ENCODE assay signal across 26 cellular contexts in genomic region chr3:154367221-154367620, GRCh38.
"Had no signal": no experiment of that assay in that cellular context is flagged by ENCODE, and none has a peak within 500 bp of the region (broad histone marks: within the 10 kb centered on the region; RNA-seq: fewer than 3 reads in every experiment).

No MANE protein-coding gene starts in this region.

- H3K27me3 ChIP-seq: gastrocnemius medialis, neural progenitor cell, right atrium auricular region, testis, tibial nerve, upper lobe of right lung, uterus had no signal

- H3K9me3 ChIP-seq: gastrocnemius medialis, prostate gland, right atrium auricular region, testis, upper lobe of right lung, uterus had no signal

- H3K4me3 Mint-ChIP-seq: natural killer cell; neural progenitor cell; stimulated activated effector memory CD8-positive, alpha-beta T cell treated with anti-CD3 and anti-CD28 coated beads, Interleukin-12 subunit alpha, Interleukin-12 subunit beta, amount 100 ng/mL, for 72 hours had no signal

- H3K4me1 ChIP-seq: gastrocnemius medialis, left ventricle myocardium inferior, lower lobe of right lung, neural progenitor cell, parathyroid adenoma, prostate gland, right atrium auricular region, testis, tibial nerve, upper lobe of right lung, uterus had no signal

- H3K4me3 ChIP-seq: dorsolateral prefrontal cortex, gastrocnemius medialis, left ventricle myocardium inferior, lower lobe of right lung, neural progenitor cell, prostate gland, right atrium auricular region, testis, tibial nerve, upper lobe of right lung, uterus had no signal

- H3K27ac Mint-ChIP-seq: natural killer cell; neural progenitor cell; stimulated activated effector memory CD8-positive, alpha-beta T cell treated with anti-CD3 and anti-CD28 coated beads, Interleukin-12 subunit alpha, Interleukin-12 subunit beta, amount 100 ng/mL, for 72 hours had no signal

- H3K9me3 Mint-ChIP-seq: natural killer cell; neural progenitor cell; stimulated activated effector memory CD8-positive, alpha-beta T cell treated with anti-CD3 and anti-CD28 coated beads, Interleukin-12 subunit alpha, Interleukin-12 subunit beta, amount 100 ng/mL, for 72 hours had no signal

- H3K36me3 Mint-ChIP-seq: natural killer cell; neural progenitor cell; stimulated activated effector memory CD8-positive, alpha-beta T cell treated with anti-CD3 and anti-CD28 coated beads, Interleukin-12 subunit alpha, Interleukin-12 subunit beta, amount 100 ng/mL, for 72 hours had no signal

- H3K4me1 Mint-ChIP-seq: natural killer cell; stimulated activated effector memory CD8-positive, alpha-beta T cell treated with anti-CD3 and anti-CD28 coated beads, Interleukin-12 subunit alpha, Interleukin-12 subunit beta, amount 100 ng/mL, for 72 hours had no signal

- H3K27ac ChIP-seq: dorsolateral prefrontal cortex, epithelial cell of prostate, gastrocnemius medialis, left ventricle myocardium inferior, lower lobe of right lung, neural progenitor cell, parathyroid adenoma, prostate gland, right atrium auricular region, testis, tibial nerve, upper lobe of right lung, uterus had no signal

- DNase-seq: central memory CD4-positive, alpha-beta T cell; dorsolateral prefrontal cortex; effector CD4-positive, alpha-beta T cell; foreskin fibroblast; gastrocnemius medialis; head of caudate nucleus; left cardiac atrium; left ventricle myocardium inferior; lower lobe of right lung; natural killer cell; stimulated activated CD4-positive, alpha-beta T cell treated with anti-CD3 and anti-CD28 coated beads, Interleukin-2, amount 100 ng/mL, for 24 hours; stimulated activated CD4-positive, alpha-beta T cell treated with anti-CD3 and anti-CD28 coated beads, Interleukin-4, amount 100 ng/mL, for 24 hours; stimulated activated naive CD8-positive, alpha-beta T cell treated with anti-CD3 and anti-CD28 coated beads, Interleukin-15, Interleukin-2, amounts not matched to agents 100 U/mL and 50 U/mL, for 24 hours; substantia nigra; testis; upper lobe of right lung; uterus had no signal

- ATAC-seq: esophagus mucosa; gastrocnemius medialis; left cardiac atrium; lower lobe of right lung; natural killer cell; sciatic nerve; stimulated activated effector memory CD8-positive, alpha-beta T cell treated with anti-CD3 and anti-CD28 coated beads, Interleukin-12 subunit alpha, Interleukin-12 subunit beta, amount 100 ng/mL, for 72 hours; stimulated activated naive CD8-positive, alpha-beta T cell treated with anti-CD3 and anti-CD28 coated beads, Interleukin-15, Interleukin-2, amounts not matched to agents 100 U/mL and 50 U/mL, for 24 hours; upper lobe of right lung had no signal

- H3K36me3 ChIP-seq: gastrocnemius medialis, left ventricle myocardium inferior, lower lobe of right lung, neural progenitor cell, prostate gland, right atrium auricular region, tibial nerve, upper lobe of right lung, uterus had no signal
